In genomic region chr6:36414481-36414880, GRCh38 we compare ENCODE assay signal across 17 cellular contexts. TPM values are rescaled to one million over a fixed set of nuclear protein-coding genes. Genes with fewer than 3 reads are reported as not detected.
A peak's percentile ranks its signal among the peaks of the same experiment; 100 is the strongest.
DNase-seq lines count a peak whose midpoint lies in the region; ATAC-seq and TF ChIP-seq lines count a peak whose summit lies in the region.
"Had no signal": no experiment of that assay in that cellular context is flagged by ENCODE, and none has a peak within 500 bp of the region (broad histone marks: within the 10 kb centered on the region; RNA-seq: fewer than 3 reads in every experiment).

No MANE protein-coding gene starts in this region.

- H3K4me3 ChIP-seq in mesenchymal stem cell (ENCODE audit: insufficient read depth in 1 of 2, low read depth in 1 of 2, low read length in 2 of 2), result no peak overlapping the region
- no peak overlapping the region for H3K4me3 ChIP-seq in heart left ventricle

- ATAC-seq in SK-N-SH treated with all-trans-retinoic acid at 6 μM for 48 hours (no peak; the same call in 1 of the 3 replicates), heart left ventricle (no peak)

- H3K27ac Mint-ChIP-seq in HFFc6 (peak overlapping the region; percentile 47; the same call in 1 of the 2 replicates), endothelial cell (ENCODE audit: unreplicated experiment) (peak overlapping the region; percentile 49)
- H3K27ac Mint-ChIP-seq in activated T-helper 1 cell treated with anti-CD3 and anti-CD28 coated beads, Interleukin-12 subunit alpha, Interleukin-12 subunit beta, Interleukin-2, Interleukin-4 antibody, amounts not matched to agents 30 ng/mL and 10 ng/mL and 1 ng/mL, durations not matched to agents 14 hours and 24 hours and 36 hours, result no peak overlapping the region

- no peak overlapping the region for H3K14ac ChIP-seq in mesenchymal stem cell (ENCODE audit: low read length in 2 of 2)

- no peak overlapping the region for H2BK15ac ChIP-seq in mesenchymal stem cell (ENCODE audit: low read depth, poor library complexity, severe bottlenecking)

- no peak overlapping the region for H3K23ac ChIP-seq in mesenchymal stem cell (ENCODE audit: low read length in 2 of 2)

- H3K4me3 Mint-ChIP-seq in HFFc6, result no peak overlapping the region
- H3K4me3 Mint-ChIP-seq in endothelial cell (ENCODE audit: unreplicated experiment), result no peak overlapping the region
- no peak overlapping the region for H3K4me3 Mint-ChIP-seq in activated T-helper 1 cell treated with anti-CD3 and anti-CD28 coated beads, Interleukin-12 subunit alpha, Interleukin-12 subunit beta, Interleukin-2, Interleukin-4 antibody, amounts not matched to agents 30 ng/mL and 10 ng/mL and 1 ng/mL, durations not matched to agents 14 hours and 24 hours and 36 hours
- H3K4me3 Mint-ChIP-seq: CD14-positive monocyte had no signal

- H3K18ac ChIP-seq in mesenchymal stem cell (ENCODE audit: low read depth in 1 of 2, low read length in 2 of 2), result no peak overlapping the region

- intact Hi-C loops in heart left ventricle (cut with DNase I), result loop anchor here in 1 of 10 donors (10.0 kb wide), 1 partner anchor 280 kb away; the partner anchor contains the start of gene RAB44
- intact Hi-C loops in activated T-helper 1 cell treated with anti-CD3 and anti-CD28 coated beads, Interleukin-12 subunit alpha, Interleukin-12 subunit beta, Interleukin-2, Interleukin-4 antibody, amounts not matched to agents 30 ng/mL and 10 ng/mL and 1 ng/mL, durations not matched to agents 14 hours and 24 hours and 36 hours (cut with micrococcal nuclease), result no loop called here

- H3K9me3 ChIP-seq in mesenchymal stem cell (ENCODE audit: control insufficient read depth, low read length) (no peaks in the 10 kb centered on the region), heart left ventricle (peaks cover 0 to 13% (median 2%) of the 10 kb centered on the region in 12 donors)

- no peak overlapping the region for H4K91ac ChIP-seq in mesenchymal stem cell (ENCODE audit: low read length)

- no peak overlapping the region for H2BK12ac ChIP-seq in mesenchymal stem cell (ENCODE audit: low read length in 2 of 2)

- peaks cover 8% of the 10 kb centered on the region for H3K9me3 Mint-ChIP-seq in HFFc6
- no peaks in the 10 kb centered on the region for H3K9me3 Mint-ChIP-seq in endothelial cell (ENCODE audit: unreplicated experiment)
- peaks cover 7% of the 10 kb centered on the region for H3K9me3 Mint-ChIP-seq in activated T-helper 1 cell treated with anti-CD3 and anti-CD28 coated beads, Interleukin-12 subunit alpha, Interleukin-12 subunit beta, Interleukin-2, Interleukin-4 antibody, amounts not matched to agents 30 ng/mL and 10 ng/mL and 1 ng/mL, durations not matched to agents 14 hours and 24 hours and 36 hours

- H3K4ac ChIP-seq in mesenchymal stem cell (ENCODE audit: low read depth in 1 of 2, low read length in 2 of 2), result no peak overlapping the region

- peak; percentile 22 for DNase-seq in AG08395 (ENCODE audit: low spot score)
- DNase-seq in HFFc6, result peak; percentile 17
- no peak for DNase-seq in endothelial cell (ENCODE audit: low spot score)
- DNase-seq in mesenchymal stem cell, result peak; percentile 8
- DNase-seq in heart left ventricle, result no peak
- DNase-seq in germinal center (ENCODE audit: low spot score), result no peak
- no peak for DNase-seq in activated T-helper 1 cell treated with anti-CD3 and anti-CD28 coated beads, Interleukin-12 subunit alpha, Interleukin-12 subunit beta, Interleukin-2, Interleukin-4 antibody, amounts not matched to agents 30 ng/mL and 10 ng/mL and 1 ng/mL, durations not matched to agents 14 hours and 24 hours and 36 hours (ENCODE audit: low spot score)
- DNase-seq: DMS79 treated with DMSO at 0.1 percent for 48 hours, KBM-7, NCI-H1092, NCI-H446 treated with DMSO at 0.1 percent for 48 hours, NCI-H748 treated with DMSO at 0.1 percent for 48 hours had no signal

- H2AK5ac ChIP-seq in mesenchymal stem cell (ENCODE audit: low read length, severe bottlenecking), result no peak overlapping the region

- H3K36me3 Mint-ChIP-seq in HFFc6 (ENCODE audit: low read depth) (peaks cover 4% of the 10 kb centered on the region; the same call in 1 of the 2 replicates), endothelial cell (ENCODE audit: low read depth, unreplicated experiment) (peaks cover 4% of the 10 kb centered on the region)
- H3K36me3 Mint-ChIP-seq in activated T-helper 1 cell treated with anti-CD3 and anti-CD28 coated beads, Interleukin-12 subunit alpha, Interleukin-12 subunit beta, Interleukin-2, Interleukin-4 antibody, amounts not matched to agents 30 ng/mL and 10 ng/mL and 1 ng/mL, durations not matched to agents 14 hours and 24 hours and 36 hours (ENCODE audit: low read depth), result no peaks in the 10 kb centered on the region
- H3K36me3 Mint-ChIP-seq: CD14-positive monocyte had no signal

- H3K36me3 ChIP-seq in mesenchymal stem cell (ENCODE audit: control insufficient read depth in 1 of 2, insufficient read depth in 2 of 2, low read depth in 1 of 2, low read length in 2 of 2) (no peaks in the 10 kb centered on the region), heart left ventricle (no peaks in the 10 kb centered on the region)

- H3K4me1 ChIP-seq in mesenchymal stem cell (ENCODE audit: control insufficient read depth, insufficient read depth, low read depth, low read length) (no peaks in the 10 kb centered on the region), heart left ventricle (no peaks in the 10 kb centered on the region)

- H3K27me3 Mint-ChIP-seq in HFFc6 (ENCODE audit: insufficient read depth) (peaks cover 10% of the 10 kb centered on the region), endothelial cell (ENCODE audit: unreplicated experiment) (peaks cover 2% of the 10 kb centered on the region)
- H3K27me3 Mint-ChIP-seq in activated T-helper 1 cell treated with anti-CD3 and anti-CD28 coated beads, Interleukin-12 subunit alpha, Interleukin-12 subunit beta, Interleukin-2, Interleukin-4 antibody, amounts not matched to agents 30 ng/mL and 10 ng/mL and 1 ng/mL, durations not matched to agents 14 hours and 24 hours and 36 hours (ENCODE audit: insufficient read depth), result peaks cover 23% of the 10 kb centered on the region

- H4K8ac ChIP-seq in mesenchymal stem cell (ENCODE audit: low read length), result no peak overlapping the region

- H3K27me3 ChIP-seq in mesenchymal stem cell (ENCODE audit: control insufficient read depth in 1 of 2, insufficient read depth in 1 of 2, low read length in 2 of 2) (no peaks in the 10 kb centered on the region), heart left ventricle (no peaks in the 10 kb centered on the region)

- no peak overlapping the region for H3K4me2 ChIP-seq in mesenchymal stem cell (ENCODE audit: low read length, poor library complexity, severe bottlenecking)

- H3K9ac ChIP-seq in mesenchymal stem cell (ENCODE audit: low read length), result no peak overlapping the region

- WGBS in mesenchymal stem cell, result 38% methylated on average over 1 of the region's 1 CpG
- WGBS in heart left ventricle, 4 donors, result 44 to 58% (median 55%) methylated on average over 1 of the region's 1 CpG

- no peak overlapping the region for H2BK5ac ChIP-seq in mesenchymal stem cell (ENCODE audit: low read depth, low read length, poor library complexity, severe bottlenecking)

- peaks cover 13% of the 10 kb centered on the region for H3K4me1 Mint-ChIP-seq in HFFc6 (ENCODE audit: low read depth)
- peaks cover 10% of the 10 kb centered on the region for H3K4me1 Mint-ChIP-seq in endothelial cell (ENCODE audit: unreplicated experiment)
- no peaks in the 10 kb centered on the region for H3K4me1 Mint-ChIP-seq in activated T-helper 1 cell treated with anti-CD3 and anti-CD28 coated beads, Interleukin-12 subunit alpha, Interleukin-12 subunit beta, Interleukin-2, Interleukin-4 antibody, amounts not matched to agents 30 ng/mL and 10 ng/mL and 1 ng/mL, durations not matched to agents 14 hours and 24 hours and 36 hours (ENCODE audit: low read depth)

- no peak overlapping the region for H2BK120ac ChIP-seq in mesenchymal stem cell (ENCODE audit: low read depth, low read length)

- TF ChIP-seq POLR2A in heart left ventricle (IDR thresholded peaks at IDR 0.05), result no peak

- H2AFZ ChIP-seq in mesenchymal stem cell (ENCODE audit: low read depth, low read length), result no peak overlapping the region

- TF ChIP-seq CTCF in HFFc6 (IDR thresholded peaks at IDR 0.05), result no peak
- no peak for TF ChIP-seq CTCF in endothelial cell (IDR thresholded peaks at IDR 0.05; ENCODE audit: unreplicated experiment)
- no peak for TF ChIP-seq CTCF in heart left ventricle (IDR thresholded peaks at IDR 0.05)

- no peaks in the 10 kb centered on the region for H3K79me1 ChIP-seq in mesenchymal stem cell (replicated peaks; ENCODE audit: low read length, poor library complexity, severe bottlenecking)

- H3K27ac ChIP-seq in mesenchymal stem cell (ENCODE audit: low read length, poor library complexity, severe bottlenecking), result no peak overlapping the region
- no peak overlapping the region for H3K27ac ChIP-seq in heart left ventricle

RNA-seq across cellular contexts. Expression of gene ETV7, which starts 27.0 kb away (rescaled TPM):
- total RNA-seq in HFFc6 (2021; fragmentation: NEBNext Ultra II Directional; extraction: Animal tissue kit (Norgen Biotek cat#: 25700)), result under 1 TPM in 4 of 6 experiments, not detected in 2; 0.20 to 0.32 (median 0.24) TPM
- total RNA-seq in endothelial cell (ENCODE audit: unreplicated experiment) (not detected), heart left ventricle (1 to 10 TPM in 2 of 9 donors, under 1 TPM in 2, not detected in 5; 0.17 to 5.1 (median 1.2) TPM)
- 1.3 TPM for polyA plus RNA-seq in mesenchymal stem cell (2013, experiment 1 of 2)
- 1.1 TPM for polyA plus RNA-seq in mesenchymal stem cell (2013, experiment 2 of 2)
- under 1 TPM; 0.06 to 0.30 TPM for polyA plus RNA-seq in heart left ventricle
- total RNA-seq in activated T-helper 1 cell treated with anti-CD3 and anti-CD28 coated beads, Interleukin-12 subunit alpha, Interleukin-12 subunit beta, Interleukin-2, Interleukin-4 antibody, amounts not matched to agents 30 ng/mL and 10 ng/mL and 1 ng/mL, durations not matched to agents 14 hours and 24 hours and 36 hours, result 0.47 and 0.88 TPM in 2 replicates
- total RNA-seq: A172 had no signal

RNA-seq across cellular contexts. Expression of gene PXT1, which starts 28.2 kb away (rescaled TPM):
- under 1 TPM in 3 of 6 experiments, not detected in 3; 0.09 to 0.12 (median 0.09) TPM for total RNA-seq in HFFc6 (2021; fragmentation: NEBNext Ultra II Directional; extraction: Animal tissue kit (Norgen Biotek cat#: 25700))
- total RNA-seq in endothelial cell (ENCODE audit: unreplicated experiment), result not detected
- polyA plus RNA-seq in mesenchymal stem cell (2013, experiment 1 of 2), result not detected
- polyA plus RNA-seq in mesenchymal stem cell (2013, experiment 2 of 2), result 0.03 TPM
- under 1 TPM in 4 of 9 donors, not detected in 5; 0.21 to 0.59 (median 0.40) TPM for total RNA-seq in heart left ventricle
- under 1 TPM; 0.11 to 0.26 TPM for polyA plus RNA-seq in heart left ventricle
- total RNA-seq in activated T-helper 1 cell treated with anti-CD3 and anti-CD28 coated beads, Interleukin-12 subunit alpha, Interleukin-12 subunit beta, Interleukin-2, Interleukin-4 antibody, amounts not matched to agents 30 ng/mL and 10 ng/mL and 1 ng/mL, durations not matched to agents 14 hours and 24 hours and 36 hours, result 0.16 and 0.29 TPM in 2 replicates
- total RNA-seq: A172, H1, MCF 10A had no signal

RNA-seq across cellular contexts. Expression of gene KCTD20, which starts 28.3 kb away (rescaled TPM):
- total RNA-seq in HFFc6 (2021; fragmentation: NEBNext Ultra II Directional; extraction: Animal tissue kit (Norgen Biotek cat#: 25700)), result 10 to 100 TPM; 53.0 to 81.7 (median 65.4) TPM
- total RNA-seq in endothelial cell (ENCODE audit: unreplicated experiment) (43.0 TPM), heart left ventricle (10 to 100 TPM; 25.0 to 43.9 (median 29.0) TPM)
- polyA plus RNA-seq in mesenchymal stem cell (2013, experiment 1 of 2), result 29.7 TPM
- polyA plus RNA-seq in mesenchymal stem cell (2013, experiment 2 of 2), result 30.6 TPM
- polyA plus RNA-seq in heart left ventricle, result 10 to 100 TPM in 1 of 2 donors, 1 to 10 TPM in 1; 8.3 to 25.6 TPM
- total RNA-seq in activated T-helper 1 cell treated with anti-CD3 and anti-CD28 coated beads, Interleukin-12 subunit alpha, Interleukin-12 subunit beta, Interleukin-2, Interleukin-4 antibody, amounts not matched to agents 30 ng/mL and 10 ng/mL and 1 ng/mL, durations not matched to agents 14 hours and 24 hours and 36 hours, result 62.4 and 62.8 TPM in 2 replicates

Comparison
In these comparisons a context has a peak if more than half of its experiments do, and no peak if none do; other contexts are left out.
1. DNase-seq: peak in AG08395 (single experiment), HFFc6 (single experiment) and mesenchymal stem cell (single experiment); none in endothelial cell (single experiment), heart left ventricle (0 of 5), germinal center (single experiment) and activated T-helper 1 cell treated with anti-CD3 and anti-CD28 coated beads, Interleukin-12 subunit alpha, Interleukin-12 subunit beta, Interleukin-2, Interleukin-4 antibody, amounts not matched to agents 30 ng/mL and 10 ng/mL and 1 ng/mL, durations not matched to agents 14 hours and 24 hours and 36 hours (single experiment).